ENCODE assay signal across 24 cellular contexts in the genomic region with DNA sequence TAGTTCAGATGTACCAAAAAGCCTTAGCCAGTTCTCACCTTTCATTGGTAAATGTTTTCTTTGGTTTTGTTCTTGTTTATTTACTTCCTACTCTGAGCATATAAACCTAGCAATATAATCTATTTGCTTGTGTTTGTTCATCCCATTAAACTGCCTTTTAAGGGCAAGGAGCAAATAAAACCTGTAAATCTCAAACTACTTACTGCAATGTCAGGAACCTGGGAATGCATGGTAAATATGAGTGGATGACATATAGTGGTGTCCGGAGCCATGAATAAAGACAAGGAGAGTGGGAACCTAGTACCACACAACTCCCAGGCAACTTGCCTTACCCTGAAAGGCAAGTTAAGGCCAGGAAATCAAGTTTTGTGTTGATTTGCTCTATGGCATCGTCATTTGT.
A peak's percentile ranks its signal among the peaks of the same experiment; 100 is the strongest.
DNase-seq lines count a peak whose midpoint lies in the region; ATAC-seq and TF ChIP-seq lines count a peak whose summit lies in the region.
"Had no signal": no experiment of that assay in that cellular context is flagged by ENCODE, and none has a peak within 500 bp of the region (broad histone marks: within the 10 kb centered on the region; RNA-seq: fewer than 3 reads in every experiment).

No MANE protein-coding gene starts in this region.

- no peaks in the 10 kb centered on the region for H4K20me1 ChIP-seq in SU-DHL-6 (ENCODE audit: low read depth, low read length)

- no peak for ATAC-seq in left cardiac atrium
- ATAC-seq: HepG2, Panc1 had no signal

- no peak overlapping the region for H3K27ac ChIP-seq in SU-DHL-6 (ENCODE audit: low read depth, low read length)
- H3K27ac ChIP-seq: C4-2B, GM23248, RWPE1 had no signal

- no peaks in the 10 kb centered on the region for H3K79me2 ChIP-seq in SU-DHL-6 (ENCODE audit: insufficient read depth, low read length)

- H3K4me2 ChIP-seq in SU-DHL-6 (ENCODE audit: low read depth, low read length, poor library complexity, severe bottlenecking): no peak overlapping the region

- H3K4me1 Mint-ChIP-seq in activated T-cell treated with anti-CD3 and anti-CD28 coated beads, Interleukin-2, amount 50 U/mL, for 24 hours (ENCODE audit: low read depth): no peaks in the 10 kb centered on the region
- H3K4me1 Mint-ChIP-seq: B cell; CD8-positive, alpha-beta memory T cell had no signal

- no peaks in the 10 kb centered on the region for H3K9me3 ChIP-seq in SU-DHL-6 (ENCODE audit: insufficient read depth, low read length)

- no peaks in the 10 kb centered on the region for H3K36me3 Mint-ChIP-seq in activated T-cell treated with anti-CD3 and anti-CD28 coated beads, Interleukin-2, amount 50 U/mL, for 24 hours (ENCODE audit: low read depth)
- H3K36me3 Mint-ChIP-seq: CD8-positive, alpha-beta memory T cell had no signal

- H3K4me3 ChIP-seq in SU-DHL-6 (ENCODE audit: insufficient read depth, low read length, poor library complexity, severe bottlenecking): no peak overlapping the region
- H3K4me3 ChIP-seq: GM23248 had no signal

- TF ChIP-seq CTCF in SU-DHL-6 (IDR thresholded peaks at IDR 0.05; ENCODE audit: insufficient read depth, low read length, poor library complexity, severe bottlenecking): no peak

- peak overlapping the region; percentile 31 for H2AFZ ChIP-seq in SU-DHL-6 (ENCODE audit: low read depth, low read length, severe bottlenecking)
- H2AFZ ChIP-seq: GM23248 had no signal

- no peaks in the 10 kb centered on the region for H3K27me3 ChIP-seq in SU-DHL-6 (ENCODE audit: low read length)

- no peaks in the 10 kb centered on the region for H3K36me3 ChIP-seq in SU-DHL-6 (ENCODE audit: low read length)

- no peak overlapping the region for H3K9ac ChIP-seq in SU-DHL-6 (ENCODE audit: low read length)
- H3K9ac ChIP-seq: GM23248 had no signal

- DNase-seq in DMS53 (lab: John Stamatoyannopoulos, UW) (peak; percentile 85), HuH-7 (ENCODE audit: low spot score) (peak; percentile 37), NCI-H748 (lab: John Stamatoyannopoulos, UW; ENCODE audit: unreplicated experiment) (peak; percentile 46), SKM-1 treated with dmso at 0.1 percent for 144 hours (lab: John Stamatoyannopoulos, UW; ENCODE audit: unreplicated experiment) (no peak), left cardiac atrium (no peak)
- DNase-seq in activated T-cell treated with anti-CD3 and anti-CD28 coated beads, Interleukin-2, amount 50 U/mL, for 24 hours: no peak
- DNase-seq: CD8-positive, alpha-beta memory T cell; DMS 273 treated with DMSO at 0.1 percent for 48 hours; GM23248; H7; KG1; MM.1S; NCI-H1436; NCI-H187; NCI-H2107; NCI-H510A; NCI-H82; SHP77 had no signal

- no peak overlapping the region for H3K27ac Mint-ChIP-seq in activated T-cell treated with anti-CD3 and anti-CD28 coated beads, Interleukin-2, amount 50 U/mL, for 24 hours
- H3K27ac Mint-ChIP-seq: B cell; CD8-positive, alpha-beta memory T cell had no signal

- H3K9me2 ChIP-seq in SU-DHL-6 (replicated peaks; ENCODE audit: insufficient read depth, low read length): no peaks in the 10 kb centered on the region

- no peaks in the 10 kb centered on the region for H3K27me3 Mint-ChIP-seq in activated T-cell treated with anti-CD3 and anti-CD28 coated beads, Interleukin-2, amount 50 U/mL, for 24 hours
- H3K27me3 Mint-ChIP-seq: B cell; CD8-positive, alpha-beta memory T cell had no signal

- no peak overlapping the region for H3K4me3 Mint-ChIP-seq in activated T-cell treated with anti-CD3 and anti-CD28 coated beads, Interleukin-2, amount 50 U/mL, for 24 hours
- H3K4me3 Mint-ChIP-seq: B cell; CD8-positive, alpha-beta memory T cell had no signal

- H3F3A ChIP-seq in SU-DHL-6 (ENCODE audit: insufficient read depth): no peaks in the 10 kb centered on the region

- peaks cover 6% of the 10 kb centered on the region for H3K9me3 Mint-ChIP-seq in activated T-cell treated with anti-CD3 and anti-CD28 coated beads, Interleukin-2, amount 50 U/mL, for 24 hours

- intact Hi-C loops in left cardiac atrium (cut with DNase I): no loop called here

Comparison
In these comparisons a context has a peak if more than half of its experiments do, and no peak if none do; other contexts are left out.
1. DNase-seq: peak in DMS53 (single experiment), HuH-7 (single experiment) and NCI-H748 (single experiment); none in SKM-1 treated with dmso at 0.1 percent for 144 hours (single experiment), activated T-cell treated with anti-CD3 and anti-CD28 coated beads, Interleukin-2, amount 50 U/mL, for 24 hours (single experiment) and left cardiac atrium (single experiment).